Comparison of ENCODE assay signal across 19 cellular contexts in genomic region chr2:28225472-28225915, GRCh38.
DNase-seq lines count a peak whose midpoint lies in the region; ATAC-seq and TF ChIP-seq lines count a peak whose summit lies in the region.
"Had no signal": no experiment of that assay in that cellular context is flagged by ENCODE, and none has a peak within 500 bp of the region (broad histone marks: within the 10 kb centered on the region; RNA-seq: fewer than 3 reads in every experiment).

No MANE protein-coding gene starts in this region.

- no peak for ATAC-seq in GM18511 (IDR thresholded peaks at IDR 0.05; ENCODE audit: unreplicated experiment)
- ATAC-seq: activated CD8-positive, alpha-beta memory T cell treated with anti-CD3 and anti-CD28 coated beads, Interleukin-2, amount 10 ng/mL, durations not matched to agents 7 days and 5 days; stimulated activated naive B cell treated with anti-CD40 and anti-IgM and Interleukin-4, amounts not matched to agents 10 μg/mL and 1 μg/mL and 100 μg/mL, for 72 hours had no signal

- H3K27me3 Mint-ChIP-seq in nephron progenitor cell (ENCODE audit: low read depth, poor library complexity) = no peaks in the 10 kb centered on the region
- H3K27me3 Mint-ChIP-seq: activated CD8-positive, alpha-beta memory T cell treated with anti-CD3 and anti-CD28 coated beads, Interleukin-2, amount 10 ng/mL, durations not matched to agents 7 days and 5 days; stimulated activated naive B cell treated with anti-CD40 and anti-IgM and Interleukin-4, amounts not matched to agents 10 μg/mL and 1 μg/mL and 100 μg/mL, for 72 hours had no signal

- no peaks in the 10 kb centered on the region for H3K27me3 ChIP-seq in colonic mucosa
- no peaks in the 10 kb centered on the region for H3K27me3 ChIP-seq in mucosa of stomach (ENCODE audit: control insufficient read depth, insufficient read depth, low read length)
- no peaks in the 10 kb centered on the region for H3K27me3 ChIP-seq in tibial nerve
- no peaks in the 10 kb centered on the region for H3K27me3 ChIP-seq in MM.1S (replicated peaks; ENCODE audit: insufficient read depth, low read length)

- peak; percentile 61 for DNase-seq in NCI-H226
- no peak for DNase-seq in colonic mucosa
- no peak for DNase-seq in tibial nerve (ENCODE audit: low spot score in 2 of 2)
- no peak for DNase-seq in occipital lobe (lab: John Stamatoyannopoulos, UW)
- no peak for DNase-seq in nephron progenitor cell
- no peak for DNase-seq in MM.1S
- DNase-seq: activated CD4-positive, CD25-positive, alpha-beta regulatory T cell treated with anti-CD3 and anti-CD28 coated beads, Interleukin-2, amount 50 U/mL, for 72 hours; activated CD8-positive, alpha-beta memory T cell treated with anti-CD3 and anti-CD28 coated beads, Interleukin-2, amount 10 ng/mL, durations not matched to agents 7 days and 5 days; activated effector memory CD4-positive, alpha-beta T cell treated with anti-CD3 and anti-CD28 coated beads, Interleukin-2, amount 50 U/mL, for 16 hours; Calu3; erythroblast; NCI-H510A treated with DMSO at 0.1 percent for 48 hours; Right ventricle myocardium superior; stimulated activated naive B cell treated with anti-CD40 and anti-IgM and Interleukin-4, amounts not matched to agents 10 μg/mL and 1 μg/mL and 100 μg/mL, for 72 hours had no signal

- H3K4me3 Mint-ChIP-seq in nephron progenitor cell = no peak overlapping the region
- H3K4me3 Mint-ChIP-seq: activated CD8-positive, alpha-beta memory T cell treated with anti-CD3 and anti-CD28 coated beads, Interleukin-2, amount 10 ng/mL, durations not matched to agents 7 days and 5 days; stimulated activated naive B cell treated with anti-CD40 and anti-IgM and Interleukin-4, amounts not matched to agents 10 μg/mL and 1 μg/mL and 100 μg/mL, for 72 hours; T-helper 2 cell treated with Interferon-gamma antibody and Interleukin-4, amounts not matched to agents 5 μg/mL and 100 μg/mL, for 36 hours had no signal

- H3F3A ChIP-seq in MM.1S (ENCODE audit: insufficient read depth, low read length) = no peaks in the 10 kb centered on the region

- H2AFZ ChIP-seq in MM.1S (ENCODE audit: low read length) = no peak overlapping the region
- H2AFZ ChIP-seq: parathyroid adenoma had no signal

- H3K36me3 Mint-ChIP-seq in nephron progenitor cell (ENCODE audit: low read depth) = no peaks in the 10 kb centered on the region

- no peak overlapping the region for H3K4me2 ChIP-seq in MM.1S (ENCODE audit: low read depth, low read length)

- no peak overlapping the region for H3K4me3 ChIP-seq in colonic mucosa
- H3K4me3 ChIP-seq in mucosa of stomach (ENCODE audit: low read length) = no peak overlapping the region
- no peak overlapping the region for H3K4me3 ChIP-seq in tibial nerve
- H3K4me3 ChIP-seq in MM.1S (ENCODE audit: low read length) = no peak overlapping the region
- H3K4me3 ChIP-seq: HAP-1 had no signal

- H3K9me3 ChIP-seq in colonic mucosa (no peaks in the 10 kb centered on the region), mucosa of stomach (ENCODE audit: control insufficient read depth, low read length) (no peaks in the 10 kb centered on the region), tibial nerve (no peaks in the 10 kb centered on the region), MM.1S (replicated peaks; ENCODE audit: insufficient read depth, low read length) (no peaks in the 10 kb centered on the region)
- H3K9me3 ChIP-seq: HAP-1 had no signal

- 27 to 42% methylated on average over 2 of the region's 2 CpGs for WGBS in tibial nerve, 2 donors

- H3K4me1 Mint-ChIP-seq in nephron progenitor cell = peaks cover 18% of the 10 kb centered on the region
- H3K4me1 Mint-ChIP-seq: stimulated activated naive B cell treated with anti-CD40 and anti-IgM and Interleukin-4, amounts not matched to agents 10 μg/mL and 1 μg/mL and 100 μg/mL, for 72 hours had no signal

- TF ChIP-seq CTCF in colonic mucosa (IDR thresholded peaks at IDR 0.05) = no peak
- TF ChIP-seq CTCF in tibial nerve (IDR thresholded peaks at IDR 0.05) = no peak
- TF ChIP-seq CTCF in nephron progenitor cell (IDR thresholded peaks at IDR 0.05) = no peak
- no peak for TF ChIP-seq CTCF in MM.1S (IDR thresholded peaks at IDR 0.05; ENCODE audit: low read length)

- no peak overlapping the region for H3K27ac Mint-ChIP-seq in nephron progenitor cell
- H3K27ac Mint-ChIP-seq: activated CD8-positive, alpha-beta memory T cell treated with anti-CD3 and anti-CD28 coated beads, Interleukin-2, amount 10 ng/mL, durations not matched to agents 7 days and 5 days; T-helper 2 cell treated with Interferon-gamma antibody and Interleukin-4, amounts not matched to agents 5 μg/mL and 100 μg/mL, for 36 hours had no signal

- peak overlapping the region in 1 of 2 donors; percentile 55 for H3K9ac ChIP-seq in colonic mucosa (ENCODE audit: low read depth in 2 of 2, low read length in 2 of 2)
- H3K9ac ChIP-seq in mucosa of stomach (ENCODE audit: low read length) = peak overlapping the region; percentile 50
- H3K9ac ChIP-seq in MM.1S (ENCODE audit: low read length) = no peak overlapping the region
- H3K9ac ChIP-seq: parathyroid adenoma had no signal

- H3K4me1 ChIP-seq in colonic mucosa = no peaks in the 10 kb centered on the region
- peaks cover 27% of the 10 kb centered on the region for H3K4me1 ChIP-seq in mucosa of stomach (ENCODE audit: control insufficient read depth, insufficient read depth, low read length)
- H3K4me1 ChIP-seq in tibial nerve = peaks cover 5 to 26% (median 12%) of the 10 kb centered on the region in 4 donors
- H3K4me1 ChIP-seq in MM.1S (ENCODE audit: low read length) = no peaks in the 10 kb centered on the region
- H3K4me1 ChIP-seq: HAP-1, parathyroid adenoma had no signal

- intact Hi-C loops in colonic mucosa (cut with DNase I) = no loop called here

- H3K27ac ChIP-seq in colonic mucosa (peak overlapping the region; percentile 62), tibial nerve (peak overlapping the region in 3 of 4 donors; percentile 47 to 80 (median 57)), MM.1S (ENCODE audit: low read length) (no peak overlapping the region)
- H3K27ac ChIP-seq: parathyroid adenoma had no signal

- H3K36me3 ChIP-seq in colonic mucosa (no peaks in the 10 kb centered on the region), mucosa of stomach (ENCODE audit: control insufficient read depth, insufficient read depth, low read length) (no peaks in the 10 kb centered on the region), tibial nerve (no peaks in the 10 kb centered on the region), MM.1S (replicated peaks; ENCODE audit: insufficient read depth, low read length) (no peaks in the 10 kb centered on the region)
- H3K36me3 ChIP-seq: HAP-1 had no signal

- TF ChIP-seq EP300 in tibial nerve (IDR thresholded peaks at IDR 0.05) = no peak

- no peak for TF ChIP-seq POLR2A in tibial nerve (IDR thresholded peaks at IDR 0.05)

- H4K20me1 ChIP-seq in MM.1S (ENCODE audit: insufficient read depth, low read length) = no peaks in the 10 kb centered on the region

- no peaks in the 10 kb centered on the region for H3K9me2 ChIP-seq in MM.1S (replicated peaks; ENCODE audit: insufficient read depth, low read length)

- no peaks in the 10 kb centered on the region for H3K79me2 ChIP-seq in MM.1S (ENCODE audit: low read length)
- H3K79me2 ChIP-seq: parathyroid adenoma had no signal

- no peaks in the 10 kb centered on the region for H3K9me3 Mint-ChIP-seq in nephron progenitor cell
- H3K9me3 Mint-ChIP-seq: stimulated activated naive B cell treated with anti-CD40 and anti-IgM and Interleukin-4, amounts not matched to agents 10 μg/mL and 1 μg/mL and 100 μg/mL, for 72 hours; T-helper 2 cell treated with Interferon-gamma antibody and Interleukin-4, amounts not matched to agents 5 μg/mL and 100 μg/mL, for 36 hours had no signal
